In genomic region chr7:139995034-139995915, GRCh38 we compare ENCODE assay signal across 12 cellular contexts.
A peak's percentile ranks its signal among the peaks of the same experiment; 100 is the strongest.
DNase-seq lines count a peak whose midpoint lies in the region; ATAC-seq, FAIRE-seq and TF ChIP-seq lines count a peak whose summit lies in the region.
"Had no signal": no experiment of that assay in that cellular context is flagged by ENCODE, and none has a peak within 500 bp of the region (broad histone marks: within the 10 kb centered on the region; RNA-seq: fewer than 3 reads in every experiment).

No MANE protein-coding gene starts in this region.

- H3K4me2 ChIP-seq in HepG2 (ENCODE audit: low read depth, low read length), result no peak overlapping the region; the same call in 1 of the 2 replicates

- in situ Hi-C loops in HepG2 (cut with HindIII; ENCODE audit: extremely low pct_ligation_motif_present, low pct_unique_long_range_greater_than_20kb), result no loop called here

- H2AFZ ChIP-seq in HepG2 (ENCODE audit: low read length), result no peak overlapping the region

- no peak for TF ChIP-seq POLR2A in HepG2 (IDR thresholded peaks at IDR 0.05; ENCODE audit: insufficient read depth in 1 of 2, low read depth in 2 of 2, low read length in 2 of 2)

- 58% methylated on average over 17 of the region's 17 CpGs for WGBS in liver
- WGBS in HepG2 (ENCODE audit: low lambda C conversion rate), result 32% methylated on average over 15 of the region's 17 CpGs

- no peaks in the 10 kb centered on the region for H4K20me1 ChIP-seq in HepG2 (ENCODE audit: insufficient read depth, low read length)

- H3K79me2 ChIP-seq in HepG2 (ENCODE audit: insufficient read depth, low read length), result no peaks in the 10 kb centered on the region

- no peak overlapping the region for H3K4me3 ChIP-seq in liver (ENCODE audit: low read depth in 1 of 3, low read length in 3 of 3)
- H3K4me3 ChIP-seq in HepG2 (replicated peaks in 1 of 3; ENCODE audit: insufficient read depth in 1 of 3, low read depth in 2 of 3, low read length in 3 of 3), result no peak overlapping the region
- H3K4me3 ChIP-seq in dorsolateral prefrontal cortex, result no peak overlapping the region
- H3K4me3 ChIP-seq: coronary artery had no signal

- no peaks in the 10 kb centered on the region for H3K27me3 ChIP-seq in liver (ENCODE audit: control insufficient read depth in 4 of 4, insufficient read depth in 4 of 4, low read length in 3 of 4)
- H3K27me3 ChIP-seq in HepG2 (ENCODE audit: control insufficient read depth in 1 of 2, insufficient read depth in 2 of 2, low read length in 2 of 2), result peaks cover 0 to 20% of the 10 kb centered on the region in 2 experiments; a peak in 1 of 5 replicates
- no peaks in the 10 kb centered on the region for H3K27me3 ChIP-seq in dorsolateral prefrontal cortex

- TF ChIP-seq CTCF in liver (IDR thresholded peaks at IDR 0.05; ENCODE audit: low read depth, low read length, missing input control), result no peak
- no peak for TF ChIP-seq CTCF in HepG2 (CRISPR knock-in tag; IDR thresholded peaks at IDR 0.05)
- peak in 22 of 56 donors; percentile 9 to 50 (median 20) for TF ChIP-seq CTCF in dorsolateral prefrontal cortex (IDR thresholded peaks at IDR 0.05 in 54 of 56, conservative IDR thresholded peaks at IDR 0.05 in 2 of 56; ENCODE audit: low read depth in 1 of 56, partially characterized antibody in 56 of 56)

- TF ChIP-seq RAD21 in liver (IDR thresholded peaks at IDR 0.05), result peak in 1 of 2 donors; percentile 33
- no peak for TF ChIP-seq RAD21 in HepG2 (CRISPR knock-in tag; IDR thresholded peaks at IDR 0.05)

- CTCF ChIA-PET in HepG2 (lab: Yijun Ruan, JAX; ENCODE audit: low intra/inter-chr PET ratio, low total read pairs), result no interaction called here

- POLR2A ChIA-PET in HepG2 (lab: Yijun Ruan, JAX), result no interaction called here

- H3K9me3 ChIP-seq in liver (ENCODE audit: control insufficient read depth in 4 of 4, low read length in 3 of 4) (no peaks in the 10 kb centered on the region), HepG2 (ENCODE audit: low read length) (no peaks in the 10 kb centered on the region)

- H3K9ac ChIP-seq in liver (ENCODE audit: low read depth in 1 of 2, low read length in 2 of 2), result no peak overlapping the region
- no peak overlapping the region for H3K9ac ChIP-seq in HepG2 (ENCODE audit: insufficient read depth, low read depth, low read length)

- ATAC-seq in HepG2, result no peak
- no peak for ATAC-seq in GM18858 (IDR thresholded peaks at IDR 0.05; ENCODE audit: unreplicated experiment)
- ATAC-seq in HG03378 (IDR thresholded peaks at IDR 0.05; ENCODE audit: unreplicated experiment), result no peak

- BruUV-seq in HepG2 (replicated peaks; lab: Mats Ljungman, UMichigan), result no TSS peak

- H3K4me1 ChIP-seq in liver (ENCODE audit: control insufficient read depth in 4 of 4, insufficient read depth in 4 of 4, low read length in 3 of 4) (peaks cover 0 to 6% (median 0%) of the 10 kb centered on the region in 4 donors), HepG2 (ENCODE audit: insufficient read depth, low read length) (peaks cover 59% of the 10 kb centered on the region)

- H3K36me3 ChIP-seq in liver (ENCODE audit: control insufficient read depth in 4 of 4, insufficient read depth in 3 of 4, low read depth in 1 of 4, low read length in 3 of 4), result no peaks in the 10 kb centered on the region
- H3K36me3 ChIP-seq in HepG2 (replicated peaks in 1 of 2; ENCODE audit: control insufficient read depth in 1 of 2, insufficient read depth in 2 of 2, low read length in 2 of 2), result no peaks in the 10 kb centered on the region

- FAIRE-seq in HepG2 (lab: Jason Lieb, UNC), result no peak
- FAIRE-seq: islet of Langerhans had no signal

- intact Hi-C loops in HepG2 (cut with micrococcal nuclease; ENCODE audit: unreplicated experiment) (no loop called here), dorsolateral prefrontal cortex (cut with DNase I) (loop anchor here in 1 of 2 donors (2.0 to 10.0 kb wide), 4 partner anchors 218 to 650 kb away; partner anchors contain the start of genes FMC1 and HIPK2)

- H3K27ac ChIP-seq in liver (ENCODE audit: low read depth in 1 of 2, low read length in 2 of 2) (no peak overlapping the region), HepG2 (ENCODE audit: extremely low read length, insufficient read depth, low read length) (no peak overlapping the region), dorsolateral prefrontal cortex (peak overlapping the region in 58 of 59 donors; percentile 67 to 97 (median 92))
- H3K27ac ChIP-seq: C4-2B, coronary artery had no signal

- DNase-seq in HepG2 (ENCODE audit: low spot score), result no peak
- DNase-seq in dorsolateral prefrontal cortex, result peak; percentile 15 to 90 (median 84)
- peak; percentile 82 for DNase-seq in medulla oblongata (ENCODE audit: extremely low spot score)
- DNase-seq in NCI-H2171 treated with DMSO at 0.1 percent for 48 hours (lab: John Stamatoyannopoulos, UW), result no peak
- no peak for DNase-seq in NCI-H2227 treated with DMSO at 0.1 percent for 48 hours (lab: John Stamatoyannopoulos, UW)
- DNase-seq: NCI-H187 treated with DMSO at 0.1 percent for 48 hours had no signal

- TF ChIP-seq EP300 in HepG2 (IDR thresholded peaks at IDR 0.05; ENCODE audit: low read depth in 2 of 2, low read length in 2 of 2) (no peak), HepG2 (CRISPR knock-in tag; IDR thresholded peaks at IDR 0.05; ENCODE audit: borderline replicate concordance) (no peak)

TF ChIP-seq in liver, 16 proteins besides CTCF, POLR2A, EP300 and RAD21:
- peak; percentile 2 for TF ChIP-seq SP1 (IDR thresholded peaks at IDR 0.05)
- TF ChIP-seq EGR1 (IDR thresholded peaks at IDR 0.05; ENCODE audit: low read depth in 2 of 2), result no peak
- TF ChIP-seq JUND (IDR thresholded peaks at IDR 0.05), result no peak
- peak; percentile 22 for TF ChIP-seq NR2F2 (IDR thresholded peaks at IDR 0.05)

TF ChIP-seq in HepG2, 621 proteins besides CTCF, POLR2A, EP300 and RAD21:
- TF ChIP-seq NR2C2 (CRISPR knock-in tag; IDR thresholded peaks at IDR 0.05; ENCODE audit: borderline replicate concordance) (no peak), TCF7L2 (IDR thresholded peaks at IDR 0.05; ENCODE audit: low read depth, low read length) (no peak), ZNF672 (CRISPR knock-in tag; IDR thresholded peaks at IDR 0.05) (no peak), ZMAT3 (CRISPR knock-in tag; conservative IDR thresholded peaks at IDR 0.05) (no peak), GPN1 (CRISPR knock-in tag; IDR thresholded peaks at IDR 0.05; ENCODE audit: borderline replicate concordance) (no peak), ZNF382 (CRISPR knock-in tag; IDR thresholded peaks at IDR 0.05; ENCODE audit: borderline replicate concordance) (no peak)
- TF ChIP-seq, protein P1, sequence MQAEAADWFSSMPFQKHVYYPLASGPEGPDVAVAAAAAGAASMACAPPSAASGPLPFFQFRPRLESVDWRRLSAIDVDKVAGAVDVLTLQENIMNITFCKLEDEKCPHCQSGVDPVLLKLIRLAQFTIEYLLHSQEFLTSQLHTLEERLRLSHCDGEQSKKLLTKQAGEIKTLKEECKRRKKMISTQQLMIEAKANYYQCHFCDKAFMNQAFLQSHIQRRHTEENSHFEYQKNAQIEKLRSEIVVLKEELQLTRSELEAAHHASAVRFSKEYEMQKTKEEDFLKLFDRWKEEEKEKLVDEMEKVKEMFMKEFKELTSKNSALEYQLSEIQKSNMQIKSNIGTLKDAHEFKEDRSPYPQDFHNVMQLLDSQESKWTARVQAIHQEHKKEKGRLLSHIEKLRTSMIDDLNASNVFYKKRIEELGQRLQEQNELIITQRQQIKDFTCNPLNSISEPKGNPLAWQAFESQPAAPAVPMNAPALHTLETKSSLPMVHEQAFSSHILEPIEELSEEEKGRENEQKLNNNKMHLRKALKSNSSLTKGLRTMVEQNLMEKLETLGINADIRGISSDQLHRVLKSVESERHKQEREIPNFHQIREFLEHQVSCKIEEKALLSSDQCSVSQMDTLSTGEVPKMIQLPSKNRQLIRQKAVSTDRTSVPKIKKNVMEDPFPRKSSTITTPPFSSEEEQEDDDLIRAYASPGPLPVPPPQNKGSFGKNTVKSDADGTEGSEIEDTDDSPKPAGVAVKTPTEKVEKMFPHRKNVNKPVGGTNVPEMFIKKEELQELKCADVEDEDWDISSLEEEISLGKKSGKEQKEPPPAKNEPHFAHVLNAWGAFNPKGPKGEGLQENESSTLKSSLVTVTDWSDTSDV (CRISPR knock-in tag; IDR thresholded peaks at IDR 0.05), result no peak
TF ChIP-seq in HepG2: peak in this region for 0.

Comparison
In these comparisons a context has a peak if more than half of its experiments do, and no peak if none do; other contexts are left out.
1. H3K27ac ChIP-seq: peak in dorsolateral prefrontal cortex (58 of 59); none in liver (0 of 2) and HepG2 (single experiment).
2. DNase-seq: peak in dorsolateral prefrontal cortex (10 of 10) and medulla oblongata (single experiment); none in HepG2 (single experiment), NCI-H2171 treated with DMSO at 0.1 percent for 48 hours (single experiment) and NCI-H2227 treated with DMSO at 0.1 percent for 48 hours (single experiment).